In genomic region chr16:720990-721764, GRCh38 we compare ENCODE assay signal across 1 cellular context.
TF ChIP-seq lines count a peak whose summit lies in the region.

ANTKMT (plus strand) TSS chr16:721146; CDS start chr16:721275, 129 bp downstream.

TF ChIP-seq in HepG2, 621 proteins besides CTCF, POLR2A, EP300 and RAD21 (continued from another document and continues in another):
- no peak for TF ChIP-seq ZNF503 (CRISPR knock-in tag; IDR thresholded peaks at IDR 0.05)
- TF ChIP-seq TEF (CRISPR knock-in tag; IDR thresholded peaks at IDR 0.05), result no peak
- 0 out of 2 replicates have a peak, but pooled peaks have one; percentile 11 for TF ChIP-seq ISL2 (CRISPR knock-in tag; IDR thresholded peaks at IDR 0.05)
- TF ChIP-seq ZNF772 (CRISPR knock-in tag; IDR thresholded peaks at IDR 0.05), result peak; percentile 56
- no peak for TF ChIP-seq ZNF704 (CRISPR knock-in tag; IDR thresholded peaks at IDR 0.05; ENCODE audit: borderline replicate concordance)
- TF ChIP-seq FLYWCH1 (CRISPR knock-in tag; IDR thresholded peaks at IDR 0.05), result 0 out of 2 replicates have a peak, but pooled peaks have one; percentile 85
- no peak for TF ChIP-seq NCOA2 (CRISPR knock-in tag; IDR thresholded peaks at IDR 0.05)
- no peak for TF ChIP-seq PBX2 (CRISPR knock-in tag; IDR thresholded peaks at IDR 0.05)
- 0 out of 2 replicates have a peak, but pooled peaks have one; percentile 67 for TF ChIP-seq ZFP90 (CRISPR knock-in tag; IDR thresholded peaks at IDR 0.05; ENCODE audit: borderline replicate concordance)
- no peak for TF ChIP-seq PPARG (CRISPR knock-in tag; conservative IDR thresholded peaks at IDR 0.05)
- 0 out of 2 replicates have a peak, but pooled peaks have one; percentile 69 for TF ChIP-seq ZNF678 (CRISPR knock-in tag; IDR thresholded peaks at IDR 0.05)
- peak; percentile 91 for TF ChIP-seq ZNF574 (CRISPR knock-in tag; IDR thresholded peaks at IDR 0.05)
- TF ChIP-seq ZNF766 (CRISPR knock-in tag; IDR thresholded peaks at IDR 0.05; ENCODE audit: borderline replicate concordance), result 0 out of 2 replicates have a peak, but pooled peaks have one; percentile 84
- no peak for TF ChIP-seq SP1 (IDR thresholded peaks at IDR 0.05)
- peak; percentile 70 for TF ChIP-seq SP1 (CRISPR knock-in tag; IDR thresholded peaks at IDR 0.05)
- TF ChIP-seq BCL3 (CRISPR knock-in tag; IDR thresholded peaks at IDR 0.05), result peak; percentile 95
- TF ChIP-seq NAIF1 (CRISPR knock-in tag; IDR thresholded peaks at IDR 0.05; ENCODE audit: borderline replicate concordance), result no peak
- TF ChIP-seq ZFP41 (CRISPR knock-in tag; IDR thresholded peaks at IDR 0.05; ENCODE audit: borderline replicate concordance), result no peak
- TF ChIP-seq MNT (IDR thresholded peaks at IDR 0.05), result no peak
- TF ChIP-seq ATF7-NPFF (CRISPR knock-in tag; IDR thresholded peaks at IDR 0.05; ENCODE audit: low read depth), result peak; percentile 65; the same call in 1 of the 2 replicates
- TF ChIP-seq HCFC1 (IDR thresholded peaks at IDR 0.05; ENCODE audit: low read depth, low read length), result peak; percentile 58
- TF ChIP-seq ZBTB33 (CRISPR knock-in tag; IDR thresholded peaks at IDR 0.05), result peak; percentile 74
- TF ChIP-seq ZNF629 (CRISPR knock-in tag; conservative IDR thresholded peaks at IDR 0.05), result 0 out of 2 replicates have a peak, but pooled peaks have one; percentile 22
- TF ChIP-seq ZNF331 (CRISPR knock-in tag; IDR thresholded peaks at IDR 0.05), result peak; percentile 67; the same call in 1 of the 2 replicates
- no peak for TF ChIP-seq GPBP1L1 (CRISPR knock-in tag; IDR thresholded peaks at IDR 0.05)
- TF ChIP-seq TBP (CRISPR knock-in tag; IDR thresholded peaks at IDR 0.05), result no peak
- peak; percentile 3 for TF ChIP-seq ZNF407 (CRISPR knock-in tag; IDR thresholded peaks at IDR 0.05; ENCODE audit: not compliant biosample characterization)
